ENCODE assay signal across 10 cellular contexts in genomic region chr1:21621761-21622436, GRCh38. TPM values are rescaled to one million over a fixed set of nuclear protein-coding genes. Genes with fewer than 3 reads are reported as not detected.
DNase-seq lines count a peak whose midpoint lies in the region; ATAC-seq, FAIRE-seq and TF ChIP-seq lines count a peak whose summit lies in the region.
"Had no signal": no experiment of that assay in that cellular context is flagged by ENCODE, and none has a peak within 500 bp of the region (broad histone marks: within the 10 kb centered on the region; RNA-seq: fewer than 3 reads in every experiment).

No MANE protein-coding gene starts in this region.

- no peaks in the 10 kb centered on the region for H3K36me3 ChIP-seq in H7 (replicated peaks; ENCODE audit: control insufficient read depth, insufficient read depth, low read length)
- H3K36me3 ChIP-seq in SJSA1 = no peaks in the 10 kb centered on the region
- no peaks in the 10 kb centered on the region for H3K36me3 ChIP-seq in esophagus muscularis mucosa
- no peaks in the 10 kb centered on the region for H3K36me3 ChIP-seq in small intestine (ENCODE audit: control insufficient read depth in 2 of 2, insufficient read depth in 2 of 2, low read length in 2 of 2)

- H3K4me3 ChIP-seq in H7 (ENCODE audit: insufficient read depth, low read depth, low read length) (peak overlapping the region; percentile 47), SJSA1 (peak overlapping the region; percentile 18; the same call in 1 of the 2 replicates), esophagus muscularis mucosa (peak overlapping the region; percentile 27 to 52 (median 36)), small intestine (ENCODE audit: low read depth in 1 of 2, low read length in 2 of 2) (peak overlapping the region in 1 of 2 donors; percentile 57)

- TF ChIP-seq POLR2A in esophagus muscularis mucosa (IDR thresholded peaks at IDR 0.05; ENCODE audit: low read depth) = no peak

- intact Hi-C loops in esophagus muscularis mucosa (cut with DNase I) = no loop called here

- peaks cover 11% of the 10 kb centered on the region for H3K4me1 ChIP-seq in SJSA1 (replicated peaks)
- peaks cover 0 to 25% (median 14%) of the 10 kb centered on the region in 4 donors for H3K4me1 ChIP-seq in esophagus muscularis mucosa
- peaks cover 0 to 3% of the 10 kb centered on the region in 2 donors for H3K4me1 ChIP-seq in small intestine (ENCODE audit: control insufficient read depth in 2 of 2, insufficient read depth in 1 of 2, low read depth in 1 of 2, low read length in 1 of 2)

- TF ChIP-seq EP300 in esophagus muscularis mucosa (IDR thresholded peaks at IDR 0.05) = no peak

- no peak for FAIRE-seq in small intestine (lab: Jason Lieb, UNC)

- H3K27me3 Mint-ChIP-seq in osteocyte (ENCODE audit: unreplicated experiment) = peaks cover 4% of the 10 kb centered on the region

- peaks cover 5% of the 10 kb centered on the region for H3K4me1 Mint-ChIP-seq in osteocyte (ENCODE audit: unreplicated experiment)

- no peak overlapping the region for H3K27ac Mint-ChIP-seq in osteocyte (ENCODE audit: unreplicated experiment)

- peaks cover 13% of the 10 kb centered on the region for H3K27me3 ChIP-seq in H7 (ENCODE audit: control insufficient read depth, insufficient read depth, low read length)
- H3K27me3 ChIP-seq in SJSA1 (replicated peaks) = peaks cover 14% of the 10 kb centered on the region
- H3K27me3 ChIP-seq in esophagus muscularis mucosa = peaks cover 0 to 63% (median 3%) of the 10 kb centered on the region in 4 donors
- no peaks in the 10 kb centered on the region for H3K27me3 ChIP-seq in small intestine (ENCODE audit: control insufficient read depth in 2 of 2, insufficient read depth in 2 of 2, low read length in 2 of 2)

- no peaks in the 10 kb centered on the region for H3K9me3 ChIP-seq in SJSA1 (replicated peaks)
- H3K9me3 ChIP-seq in esophagus muscularis mucosa = no peaks in the 10 kb centered on the region
- H3K9me3 ChIP-seq in small intestine (ENCODE audit: control insufficient read depth, low read depth) = no peaks in the 10 kb centered on the region

- 26% methylated on average over 22 of the region's 39 CpGs for WGBS in esophagus muscularis mucosa
- 10 to 34% (median 26%) methylated on average over 17 to 39 of the region's 39 CpGs for WGBS in small intestine, 3 donors

- no peak for TF ChIP-seq CTCF in esophagus muscularis mucosa (IDR thresholded peaks at IDR 0.05)
- TF ChIP-seq CTCF in osteocyte (IDR thresholded peaks at IDR 0.05) = no peak

- no peak overlapping the region for H3K27ac ChIP-seq in SJSA1
- H3K27ac ChIP-seq in esophagus muscularis mucosa (replicated peaks in 1 of 4) = no peak overlapping the region
- H3K27ac ChIP-seq in small intestine (ENCODE audit: low read depth in 1 of 2, low read length in 1 of 2) = no peak overlapping the region

- peak; percentile 59 for DNase-seq in H7
- no peak for DNase-seq in SJSA1 (ENCODE audit: low read depth in 1 of 2, low spot score in 2 of 2)
- no peak for DNase-seq in esophagus muscularis mucosa (ENCODE audit: extremely low spot score)
- DNase-seq in osteocyte (ENCODE audit: extremely low spot score, unreplicated experiment) = no peak
- no peak for DNase-seq in small intestine
- DNase-seq in CD1c-positive myeloid dendritic cell (ENCODE audit: extremely low spot score) = no peak
- DNase-seq: NCI-H1694 treated with DMSO at 0.1 percent for 48 hours had no signal

- no peaks in the 10 kb centered on the region for H3K9me3 Mint-ChIP-seq in osteocyte (ENCODE audit: unreplicated experiment)

- ATAC-seq in GM21423 (IDR thresholded peaks at IDR 0.05; ENCODE audit: unreplicated experiment) (no peak), GM19351 (IDR thresholded peaks at IDR 0.05; ENCODE audit: unreplicated experiment) (no peak)

- peak overlapping the region; percentile 40 for H3K4me3 Mint-ChIP-seq in osteocyte (ENCODE audit: unreplicated experiment)

- H3K36me3 Mint-ChIP-seq in osteocyte (ENCODE audit: unreplicated experiment) = no peaks in the 10 kb centered on the region

RNA-seq across cellular contexts. Expression of gene RAP1GAP, which starts 47.3 kb away (rescaled TPM):
- total RNA-seq in H7 (2014; rRNA removed; shearing (Covaris generic)) = 9.4 and 10.1 TPM in 2 replicates
- total RNA-seq in SJSA1 (2014; rRNA removed; shearing (Covaris generic)) = 0.03 and 0.08 TPM in 2 replicates
- under 1 TPM; 0.33 to 0.83 (median 0.56) TPM for total RNA-seq in esophagus muscularis mucosa
- 3.5 and 3.8 TPM in 2 replicates for total RNA-seq in osteocyte
- 10 to 100 TPM; 15.9 to 22.8 (median 15.9) TPM for polyA plus RNA-seq in small intestine
- total RNA-seq: glomerular endothelial cell had no signal
